14 cellular contexts compared by ENCODE assay signal in genomic region chr9:85430659-85431370, GRCh38.
DNase-seq lines count a peak whose midpoint lies in the region; ATAC-seq and TF ChIP-seq lines count a peak whose summit lies in the region.
"Had no signal": no experiment of that assay in that cellular context is flagged by ENCODE, and none has a peak within 500 bp of the region (broad histone marks: within the 10 kb centered on the region; RNA-seq: fewer than 3 reads in every experiment).

No MANE protein-coding gene starts in this region.

- ATAC-seq in heart right ventricle (peak; percentile 53 to 90 (median 80)), HG02759 (IDR thresholded peaks at IDR 0.05; ENCODE audit: unreplicated experiment) (no peak)
- ATAC-seq: activated T-cell treated with anti-CD3 and anti-CD28 coated beads, Interleukin-2, amount 50 U/mL, for 72 hours had no signal

- H3K9me3 ChIP-seq in heart right ventricle (peaks cover 0 to under 1% (median 0%) of the 10 kb centered on the region in 11 donors), right atrium auricular region (no peaks in the 10 kb centered on the region)
- H3K9me3 ChIP-seq: tibial artery had no signal

- H3K4me1 ChIP-seq in heart right ventricle = peaks cover 0 to 23% (median 11%) of the 10 kb centered on the region in 9 donors
- no peaks in the 10 kb centered on the region for H3K4me1 ChIP-seq in right atrium auricular region

- H3K4me3 ChIP-seq in heart right ventricle = peak overlapping the region in 1 of 10 donors; percentile 26
- H3K4me3 ChIP-seq in right atrium auricular region = no peak overlapping the region
- H3K4me3 ChIP-seq: hepatocyte, SK-N-MC, tibial artery had no signal

- no peaks in the 10 kb centered on the region for H3K36me3 ChIP-seq in heart right ventricle
- H3K36me3 ChIP-seq in right atrium auricular region = no peaks in the 10 kb centered on the region
- H3K36me3 ChIP-seq: tibial artery had no signal

- in situ Hi-C loops in GM13977 (cut with MboI; ENCODE audit: low pct_unique_long_range_greater_than_20kb, low sequenced_read_pairs, unreplicated experiment) = no loop called here

- TF ChIP-seq CTCF in heart right ventricle (IDR thresholded peaks at IDR 0.05) = no peak
- no peak for TF ChIP-seq CTCF in right atrium auricular region (IDR thresholded peaks at IDR 0.05)
- no peak for TF ChIP-seq CTCF in GM13977 (IDR thresholded peaks at IDR 0.05; ENCODE audit: extremely low read depth, insufficient read depth, missing control alignments)

- intact Hi-C loops in heart right ventricle (cut with DNase I) = loop anchor here in 2 of 10 donors (5.0 to 10.0 kb wide), 2 partner anchors 64 to 91 kb away; no protein-coding TSS in a partner anchor

- peak; percentile 16 to 44 for DNase-seq in heart right ventricle
- DNase-seq in right atrium auricular region (ENCODE audit: low spot score) = no peak
- peak; percentile 39 for DNase-seq in SK-N-DZ (ENCODE audit: low spot score)
- DNase-seq in left kidney (ENCODE audit: low read depth, low spot score) = peak; percentile 71
- DNase-seq in COLO829 (ENCODE audit: low spot score) = no peak
- no peak for DNase-seq in GM13977 (ENCODE audit: low spot score)
- no peak for DNase-seq in kidney tubule cell (ENCODE audit: low spot score)
- DNase-seq: activated CD4-positive, alpha-beta T cell treated with anti-CD3 and anti-CD28 coated beads, Interleukin-2, amount 50 U/mL, for 48 hours; activated T-cell treated with anti-CD3 and anti-CD28 coated beads, Interleukin-2, amount 50 U/mL, for 72 hours; stimulated activated CD4-positive, alpha-beta T cell treated with anti-CD3 and anti-CD28 coated beads, Interleukin-1b, Interleukin-23, amount 100 ng/mL, for 48 hours; tibial artery had no signal

- H3K27me3 ChIP-seq in heart right ventricle (peaks cover 0 to 10% (median 0%) of the 10 kb centered on the region in 7 donors), right atrium auricular region (no peaks in the 10 kb centered on the region)
- H3K27me3 ChIP-seq: hepatocyte had no signal

- H3K27ac ChIP-seq in heart right ventricle = peak overlapping the region in 5 of 10 donors; percentile 22 to 77 (median 36)
- H3K27ac ChIP-seq in right atrium auricular region = no peak overlapping the region
- H3K27ac ChIP-seq: hepatocyte, SK-N-MC, tibial artery had no signal

- 52 to 57% methylated on average over 19 of the region's 19 CpGs for WGBS in heart right ventricle, 2 donors

Comparison
In these comparisons a context has a peak if more than half of its experiments do, and no peak if none do; other contexts are left out.
1. DNase-seq: peak in heart right ventricle (2 of 2), SK-N-DZ (single experiment) and left kidney (single experiment); none in right atrium auricular region (single experiment), COLO829 (single experiment), GM13977 (single experiment) and kidney tubule cell (single experiment).